ENCODE assay signal across 1 cellular context in genomic region chr10:99533496-99534455, GRCh38.
TF ChIP-seq lines count a peak whose summit lies in the region.

No MANE protein-coding gene starts in this region.

TF ChIP-seq in WTC11, 78 proteins besides CTCF, POLR2A, EP300 and RAD21 (continued from another document):
- no peak for TF ChIP-seq CBFB (CRISPR knock-in tag; IDR thresholded peaks at IDR 0.05; ENCODE audit: low read depth)
- no peak for TF ChIP-seq E2F4 (CRISPR knock-in tag; IDR thresholded peaks at IDR 0.05; ENCODE audit: borderline replicate concordance, low read depth)
- TF ChIP-seq ATF3 (CRISPR knock-in tag; conservative IDR thresholded peaks at IDR 0.05), result no peak
- no peak for TF ChIP-seq ZNF219 (CRISPR knock-in tag; IDR thresholded peaks at IDR 0.05; ENCODE audit: borderline replicate concordance)
- no peak for TF ChIP-seq MLX (CRISPR knock-in tag; IDR thresholded peaks at IDR 0.05)
- TF ChIP-seq CREM (CRISPR knock-in tag; IDR thresholded peaks at IDR 0.05), result no peak
- TF ChIP-seq ZNF671 (CRISPR knock-in tag; IDR thresholded peaks at IDR 0.05), result no peak
